Comparison of ENCODE assay signal across 19 cellular contexts in genomic region chr15:90261811-90262210, GRCh38. TPM values are rescaled to one million over a fixed set of nuclear protein-coding genes. Genes with fewer than 3 reads are reported as not detected.
DNase-seq lines count a peak whose midpoint lies in the region; ATAC-seq, FAIRE-seq and TF ChIP-seq lines count a peak whose summit lies in the region.
"Had no signal": no experiment of that assay in that cellular context is flagged by ENCODE, and none has a peak within 500 bp of the region (broad histone marks: within the 10 kb centered on the region; RNA-seq: fewer than 3 reads in every experiment).

No MANE protein-coding gene starts in this region.

- H3K36me3 Mint-ChIP-seq in chondrocyte (ENCODE audit: low read depth): no peaks in the 10 kb centered on the region

- H3K4me3 ChIP-seq in keratinocyte (ENCODE audit: control insufficient read depth in 2 of 3, extremely low read depth in 1 of 3, insufficient read depth in 2 of 3, low read depth in 1 of 3, low read length in 3 of 3): no peak overlapping the region
- no peak overlapping the region for H3K4me3 ChIP-seq in aorta (ENCODE audit: low read length in 2 of 2)
- H3K4me3 ChIP-seq: left ventricle myocardium inferior, thyroid gland had no signal

- intact Hi-C loops in aorta (cut with DNase I): no loop called here

- no peak overlapping the region for H3K4me3 Mint-ChIP-seq in chondrocyte (ENCODE audit: unreplicated experiment)
- H3K4me3 Mint-ChIP-seq: activated CD8-positive, alpha-beta T cell treated with anti-CD3 and anti-CD28 coated beads for 36 hours had no signal

- WGBS in aorta, 2 donors: 87 to 90% methylated on average over 5 of the region's 5 CpGs

- H3K9me3 ChIP-seq in keratinocyte (ENCODE audit: control insufficient read depth, low read depth, low read length) (no peaks in the 10 kb centered on the region), aorta (ENCODE audit: control insufficient read depth, low read length) (no peaks in the 10 kb centered on the region)
- H3K9me3 ChIP-seq: left ventricle myocardium inferior, thyroid gland had no signal

- peak overlapping the region; percentile 56 for H3K9ac ChIP-seq in keratinocyte (ENCODE audit: control insufficient read depth, extremely low read depth, insufficient read depth, low read length)

- peaks cover 31% of the 10 kb centered on the region for H3K4me1 ChIP-seq in keratinocyte (ENCODE audit: control insufficient read depth, extremely low read depth, insufficient read depth, low read length)
- no peaks in the 10 kb centered on the region for H3K4me1 ChIP-seq in aorta (ENCODE audit: control insufficient read depth in 1 of 2, insufficient read depth in 2 of 2, low read length in 2 of 2)

- no peak overlapping the region for H3K27ac Mint-ChIP-seq in chondrocyte (ENCODE audit: unreplicated experiment)
- H3K27ac Mint-ChIP-seq: activated CD8-positive, alpha-beta T cell treated with anti-CD3 and anti-CD28 coated beads for 36 hours had no signal

- H3K9me3 Mint-ChIP-seq in chondrocyte (ENCODE audit: low read depth): no peaks in the 10 kb centered on the region
- H3K9me3 Mint-ChIP-seq: activated CD8-positive, alpha-beta T cell treated with anti-CD3 and anti-CD28 coated beads for 36 hours; CD4-positive, alpha-beta memory T cell; naive thymus-derived CD4-positive, alpha-beta T cell had no signal

- no peaks in the 10 kb centered on the region for H3K9me1 ChIP-seq in keratinocyte (ENCODE audit: control insufficient read depth, extremely low read depth, insufficient read depth, low read length)

- H3K4me1 Mint-ChIP-seq in chondrocyte (ENCODE audit: low read depth): peaks cover 14% of the 10 kb centered on the region

- FAIRE-seq in keratinocyte (lab: Jason Lieb, UNC): peak; percentile 87
- FAIRE-seq: TTC549 had no signal

- H3K27me3 ChIP-seq in keratinocyte (ENCODE audit: control insufficient read depth, extremely low read depth, insufficient read depth, low read length) (no peaks in the 10 kb centered on the region), aorta (ENCODE audit: control insufficient read depth in 1 of 2, insufficient read depth in 2 of 2, low read length in 1 of 2) (no peaks in the 10 kb centered on the region)
- H3K27me3 ChIP-seq: thyroid gland had no signal

- dilution Hi-C loops in keratinocyte (cut with MboI; ENCODE audit: extremely low pct_ligation_motif_present, low sequenced_read_pairs): no loop called here

- no peaks in the 10 kb centered on the region for H4K20me1 ChIP-seq in keratinocyte (ENCODE audit: control insufficient read depth, extremely low read depth, insufficient read depth, low read length)

- H3K36me3 ChIP-seq in keratinocyte (ENCODE audit: control insufficient read depth in 2 of 2, extremely low read depth in 1 of 2, insufficient read depth in 2 of 2, low read length in 2 of 2) (peaks cover 0 to 3% of the 10 kb centered on the region in 2 experiments), aorta (ENCODE audit: control insufficient read depth in 1 of 2, insufficient read depth in 2 of 2, low read length in 1 of 2) (no peaks in the 10 kb centered on the region)
- H3K36me3 ChIP-seq: left ventricle myocardium inferior, thyroid gland had no signal

- TF ChIP-seq CTCF in chondrocyte (IDR thresholded peaks at IDR 0.05): no peak
- no peak for TF ChIP-seq CTCF in keratinocyte (optimal IDR thresholded peaks at IDR 0.05 in 1 of 3, IDR thresholded peaks at IDR 0.05 in 1 of 3, conservative IDR thresholded peaks at IDR 0.05 in 1 of 3; ENCODE audit: extremely low read depth in 1 of 3, insufficient read depth in 2 of 3, low read length in 3 of 3)

- peak overlapping the region; percentile 73 for H3K4me2 ChIP-seq in keratinocyte (ENCODE audit: control insufficient read depth, extremely low read depth, insufficient read depth, low read depth, low read length)

- H3K79me2 ChIP-seq in keratinocyte (ENCODE audit: control insufficient read depth, insufficient read depth, low read length): peaks cover 11% of the 10 kb centered on the region

- H2AFZ ChIP-seq in keratinocyte (ENCODE audit: control insufficient read depth, low read length): peak overlapping the region; percentile 97

- DNase-seq in M059J (ENCODE audit: low read depth) (peak; percentile 74), chondrocyte (ENCODE audit: low spot score) (peak; percentile 30), keratinocyte (ENCODE audit: low read depth, low spot score) (no peak), aorta (no peak), NCI-H2081 (lab: John Stamatoyannopoulos, UW) (no peak)
- no peak for DNase-seq in activated naive CD4-positive, alpha-beta T cell treated with anti-CD3 and anti-CD28 coated beads, Interleukin-2, amount 50 U/mL, for 16 hours
- DNase-seq: activated CD8-positive, alpha-beta T cell treated with anti-CD3 and anti-CD28 coated beads for 36 hours; activated gamma-delta T cell treated with Interleukin-2 at 50 U/mL for 16 hours; CD4-positive, alpha-beta memory T cell; hypothalamus; left ventricle myocardium inferior; naive thymus-derived CD4-positive, alpha-beta T cell; NCI-H1092 treated with DMSO at 0.1 percent for 48 hours; NCI-H2171 treated with DMSO at 0.1 percent for 48 hours; retina; stimulated activated CD8-positive, alpha-beta memory T cell treated with anti-CD3 and anti-CD28 coated beads, Interleukin-4, amount 100 ng/mL, for 48 hours; thyroid gland had no signal

- no peaks in the 10 kb centered on the region for H3K27me3 Mint-ChIP-seq in chondrocyte (ENCODE audit: low read depth)
- H3K27me3 Mint-ChIP-seq: activated CD8-positive, alpha-beta T cell treated with anti-CD3 and anti-CD28 coated beads for 36 hours; CD4-positive, alpha-beta memory T cell had no signal

- H3K27ac ChIP-seq in keratinocyte (ENCODE audit: control insufficient read depth, insufficient read depth, low read length) (peak overlapping the region; percentile 73), aorta (ENCODE audit: low read depth in 1 of 2, low read length in 2 of 2) (no peak overlapping the region)
- H3K27ac ChIP-seq: left ventricle myocardium inferior, thyroid gland had no signal

- no peak for ATAC-seq in HG03565 (IDR thresholded peaks at IDR 0.05; ENCODE audit: unreplicated experiment)
- no peak for ATAC-seq in aorta (ENCODE audit: low FRiP score)
- ATAC-seq: activated CD8-positive, alpha-beta T cell treated with anti-CD3 and anti-CD28 coated beads for 36 hours; naive thymus-derived CD4-positive, alpha-beta T cell had no signal

RNA-seq across cellular contexts. Expression of gene NGRN, which starts 3.7 kb away (rescaled TPM):
- 101 and 125 TPM in 2 replicates for total RNA-seq in M059J (2014; rRNA removed; shearing (Covaris generic))
- total RNA-seq in chondrocyte (87.3 to 116 TPM (median 94.0 TPM) in 3 replicates), aorta (10 to 100 TPM; 75.6 to 81.5 TPM)
- polyA plus RNA-seq in keratinocyte (46.3 to 60.0 TPM (median 54.9 TPM) in 3 replicates), aorta (100 to 1,000 TPM in 1 of 2 donors, 10 to 100 TPM in 1; 87.9 to 120 TPM)
- polyA plus RNA-seq in keratinocyte (2011; ENCODE audit: low read depth): 47.4 TPM
- polyA plus RNA-seq in keratinocyte (2011; cell fraction: cytosol; rRNA removed): 61.7 and 79.7 TPM in 2 replicates
- polyA plus RNA-seq in keratinocyte (2011; cell fraction: nucleus; rRNA removed): 34.7 and 36.9 TPM in 2 replicates
- 41.3 and 78.4 TPM in 2 replicates for polyA plus RNA-seq in keratinocyte (2012; ENCODE audit: low replicate concordance)
- polyA minus RNA-seq in keratinocyte: 17.5 to 25.9 TPM (median 21.8 TPM) in 3 replicates
- 26.7 TPM for polyA minus RNA-seq in keratinocyte (2011; cell fraction: cytosol; rRNA and poly(A)+ RNA removed)
- polyA minus RNA-seq in keratinocyte (2011; cell fraction: nucleus; rRNA and poly(A)+ RNA removed): 9.2 and 12.5 TPM in 2 replicates

RNA-seq across cellular contexts. Expression of gene TTLL13, which starts 12.5 kb away (rescaled TPM):
- 0.42 TPM in 1 of 2 replicates, not detected in the other for total RNA-seq in M059J (2014; rRNA removed; shearing (Covaris generic))
- total RNA-seq in chondrocyte (0.69 TPM in 1 of 3 replicates, not detected in the others), aorta (not detected)
- polyA plus RNA-seq in keratinocyte (0.05 to 0.09 TPM (median 0.07 TPM) in 3 replicates), aorta (not detected)
- not detected for polyA plus RNA-seq in keratinocyte (2011; ENCODE audit: low read depth)
- polyA plus RNA-seq in keratinocyte (2011; cell fraction: cytosol; rRNA removed): 0.05 and 0.10 TPM in 2 replicates
- 0.07 and 0.22 TPM in 2 replicates for polyA plus RNA-seq in keratinocyte (2011; cell fraction: nucleus; rRNA removed)
- not detected in 2 replicates for polyA plus RNA-seq in keratinocyte (2012; ENCODE audit: low replicate concordance)
- polyA minus RNA-seq in keratinocyte: 0.22 TPM in 1 of 3 replicates, not detected in the others
- polyA minus RNA-seq in keratinocyte (2011; cell fraction: cytosol; rRNA and poly(A)+ RNA removed): not detected
- not detected in 2 replicates for polyA minus RNA-seq in keratinocyte (2011; cell fraction: nucleus; rRNA and poly(A)+ RNA removed)
- polyA plus RNA-seq: CD4-positive, alpha-beta memory T cell; naive thymus-derived CD4-positive, alpha-beta T cell had no signal

RNA-seq across cellular contexts. Expression of gene GDPGP1, which starts 27.8 kb away (rescaled TPM):
- 3.5 and 11.2 TPM in 2 replicates for total RNA-seq in M059J (2014; rRNA removed; shearing (Covaris generic))
- total RNA-seq in chondrocyte (4.8 to 5.8 TPM (median 5.5 TPM) in 3 replicates), aorta (1 to 10 TPM; 3.3 to 7.1 TPM)
- polyA plus RNA-seq in keratinocyte (0.92 to 2.7 TPM (median 1.0 TPM) in 3 replicates), aorta (1 to 10 TPM; 1.3 to 2.1 TPM)
- not detected for polyA plus RNA-seq in keratinocyte (2011; ENCODE audit: low read depth)
- 0.90 and 1.2 TPM in 2 replicates for polyA plus RNA-seq in keratinocyte (2011; cell fraction: cytosol; rRNA removed)
- 3.4 TPM in 2 replicates for polyA plus RNA-seq in keratinocyte (2011; cell fraction: nucleus; rRNA removed)
- polyA plus RNA-seq in keratinocyte (2012; ENCODE audit: low replicate concordance): 0.28 and 1.9 TPM in 2 replicates
- 3.2 to 10.8 TPM (median 4.1 TPM) in 3 replicates for polyA minus RNA-seq in keratinocyte
- 3.8 TPM for polyA minus RNA-seq in keratinocyte (2011; cell fraction: cytosol; rRNA and poly(A)+ RNA removed)
- polyA minus RNA-seq in keratinocyte (2011; cell fraction: nucleus; rRNA and poly(A)+ RNA removed): 4.0 and 4.6 TPM in 2 replicates

RNA-seq across cellular contexts. Expression of gene CIB1, which starts 28.1 kb away (rescaled TPM):
- 45.1 and 51.4 TPM in 2 replicates for total RNA-seq in M059J (2014; rRNA removed; shearing (Covaris generic))
- total RNA-seq in chondrocyte (40.2 to 42.4 TPM (median 40.9 TPM) in 3 replicates), aorta (10 to 100 TPM; 35.5 to 54.7 TPM)
- polyA plus RNA-seq in keratinocyte (70.9 to 83.0 TPM (median 80.6 TPM) in 3 replicates), aorta (100 to 1,000 TPM in 1 of 2 donors, 10 to 100 TPM in 1; 94.2 to 128 TPM)
- 33.8 TPM for polyA plus RNA-seq in keratinocyte (2011; ENCODE audit: low read depth)
- polyA plus RNA-seq in keratinocyte (2011; cell fraction: cytosol; rRNA removed): 51.8 and 74.3 TPM in 2 replicates
- 46.8 and 61.8 TPM in 2 replicates for polyA plus RNA-seq in keratinocyte (2011; cell fraction: nucleus; rRNA removed)
- polyA plus RNA-seq in keratinocyte (2012; ENCODE audit: low replicate concordance): 54.8 and 97.3 TPM in 2 replicates
- polyA minus RNA-seq in keratinocyte: 35.8 to 66.9 TPM (median 47.6 TPM) in 3 replicates
- 38.2 TPM for polyA minus RNA-seq in keratinocyte (2011; cell fraction: cytosol; rRNA and poly(A)+ RNA removed)
- 8.5 and 8.9 TPM in 2 replicates for polyA minus RNA-seq in keratinocyte (2011; cell fraction: nucleus; rRNA and poly(A)+ RNA removed)

Comparison
In these comparisons a context has a peak if more than half of its experiments do, and no peak if none do; other contexts are left out.
1. DNase-seq: peak in M059J (single experiment) and chondrocyte (single experiment); none in keratinocyte (single experiment), aorta (0 of 2), NCI-H2081 (0 of 2) and activated naive CD4-positive, alpha-beta T cell treated with anti-CD3 and anti-CD28 coated beads, Interleukin-2, amount 50 U/mL, for 16 hours (single experiment).